7 cellular contexts compared by ENCODE assay signal in genomic region chr4:53548662-53549061, GRCh38.
"Had no signal": no experiment of that assay in that cellular context is flagged by ENCODE, and none has a peak within 500 bp of the region (broad histone marks: within the 10 kb centered on the region; RNA-seq: fewer than 3 reads in every experiment).

No MANE protein-coding gene starts in this region.

- H3K4me1 Mint-ChIP-seq: IgD-negative memory B cell had no signal

- H3K27ac Mint-ChIP-seq: IgD-negative memory B cell had no signal

- H3K4me3 Mint-ChIP-seq: IgD-negative memory B cell had no signal

- FAIRE-seq: HepG2, HTR-8/SVneo had no signal

- ATAC-seq: HepG2 had no signal

- DNase-seq: IMR-90, KBM-7, KG1 had no signal

- H3K27ac ChIP-seq: HL-60 had no signal

- H3K36me3 Mint-ChIP-seq: IgD-negative memory B cell had no signal
